In the genomic region with DNA sequence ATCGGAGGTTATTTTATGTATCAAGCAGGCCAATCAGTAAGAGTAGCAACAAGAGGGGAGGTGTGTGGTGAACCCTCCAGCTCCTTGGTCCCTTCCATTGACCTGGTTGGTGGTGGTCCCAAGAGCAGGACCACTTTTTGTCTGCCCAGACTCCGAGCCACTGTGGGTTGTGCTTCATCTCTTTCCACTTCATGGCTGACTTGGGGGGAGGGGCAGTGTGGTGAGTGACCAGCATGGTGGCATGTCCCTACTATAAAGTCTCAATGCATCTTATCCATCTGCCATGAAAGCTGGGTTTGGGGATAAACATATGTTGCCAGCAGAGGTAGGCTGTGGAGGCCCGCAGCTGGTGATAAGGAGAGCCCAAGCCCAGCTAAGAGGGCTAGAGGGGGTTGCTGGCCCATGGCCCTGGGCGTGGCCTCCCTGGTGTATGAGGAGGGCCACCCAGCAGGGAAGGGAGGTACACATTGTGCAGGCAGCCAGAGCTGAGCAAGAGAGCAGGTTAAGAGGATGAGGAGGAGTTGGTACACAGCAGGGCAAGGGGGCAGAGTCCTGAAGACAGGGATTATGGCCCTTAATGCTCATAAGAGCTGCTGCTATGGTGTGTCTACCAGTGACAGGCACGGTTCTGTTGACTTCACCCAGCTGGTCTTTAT, we compare ENCODE assay signal across 1 cellular context.
TF ChIP-seq lines count a peak whose summit lies in the region.

No MANE protein-coding gene starts in this region.

TF ChIP-seq in SK-N-SH, 30 proteins besides CTCF, POLR2A, EP300 and RAD21 (continued from another document):
- TF ChIP-seq USF2 (IDR thresholded peaks at IDR 0.05; ENCODE audit: borderline replicate concordance, low read depth, low read length) (no peak), FOSL2 (IDR thresholded peaks at IDR 0.05; ENCODE audit: borderline replicate concordance, low read depth) (no peak), GABPA (IDR thresholded peaks at IDR 0.05; ENCODE audit: low read depth) (no peak), ZBTB33 (IDR thresholded peaks at IDR 0.05; ENCODE audit: borderline replicate concordance, low read depth) (no peak), ELF1 (IDR thresholded peaks at IDR 0.05) (no peak), MEF2A (IDR thresholded peaks at IDR 0.05; ENCODE audit: borderline replicate concordance, low read depth) (no peak), POLR2AphosphoS5 (IDR thresholded peaks at IDR 0.05; ENCODE audit: low read depth, low read length) (no peak), TAF1 (IDR thresholded peaks at IDR 0.05; ENCODE audit: borderline replicate concordance, low read depth, low read length) (no peak), CHD2 (IDR thresholded peaks at IDR 0.05; ENCODE audit: low read length, partially characterized antibody) (no peak)
- TF ChIP-seq, protein P1, sequence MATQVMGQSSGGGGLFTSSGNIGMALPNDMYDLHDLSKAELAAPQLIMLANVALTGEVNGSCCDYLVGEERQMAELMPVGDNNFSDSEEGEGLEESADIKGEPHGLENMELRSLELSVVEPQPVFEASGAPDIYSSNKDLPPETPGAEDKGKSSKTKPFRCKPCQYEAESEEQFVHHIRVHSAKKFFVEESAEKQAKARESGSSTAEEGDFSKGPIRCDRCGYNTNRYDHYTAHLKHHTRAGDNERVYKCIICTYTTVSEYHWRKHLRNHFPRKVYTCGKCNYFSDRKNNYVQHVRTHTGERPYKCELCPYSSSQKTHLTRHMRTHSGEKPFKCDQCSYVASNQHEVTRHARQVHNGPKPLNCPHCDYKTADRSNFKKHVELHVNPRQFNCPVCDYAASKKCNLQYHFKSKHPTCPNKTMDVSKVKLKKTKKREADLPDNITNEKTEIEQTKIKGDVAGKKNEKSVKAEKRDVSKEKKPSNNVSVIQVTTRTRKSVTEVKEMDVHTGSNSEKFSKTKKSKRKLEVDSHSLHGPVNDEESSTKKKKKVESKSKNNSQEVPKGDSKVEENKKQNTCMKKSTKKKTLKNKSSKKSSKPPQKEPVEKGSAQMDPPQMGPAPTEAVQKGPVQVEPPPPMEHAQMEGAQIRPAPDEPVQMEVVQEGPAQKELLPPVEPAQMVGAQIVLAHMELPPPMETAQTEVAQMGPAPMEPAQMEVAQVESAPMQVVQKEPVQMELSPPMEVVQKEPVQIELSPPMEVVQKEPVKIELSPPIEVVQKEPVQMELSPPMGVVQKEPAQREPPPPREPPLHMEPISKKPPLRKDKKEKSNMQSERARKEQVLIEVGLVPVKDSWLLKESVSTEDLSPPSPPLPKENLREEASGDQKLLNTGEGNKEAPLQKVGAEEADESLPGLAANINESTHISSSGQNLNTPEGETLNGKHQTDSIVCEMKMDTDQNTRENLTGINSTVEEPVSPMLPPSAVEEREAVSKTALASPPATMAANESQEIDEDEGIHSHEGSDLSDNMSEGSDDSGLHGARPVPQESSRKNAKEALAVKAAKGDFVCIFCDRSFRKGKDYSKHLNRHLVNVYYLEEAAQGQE (IDR thresholded peaks at IDR 0.05; ENCODE audit: low read depth, low read length): no peak
